8 cellular contexts compared by ENCODE assay signal in genomic region chr15:65869954-65870871, GRCh38. TPM values are rescaled to one million over a fixed set of nuclear protein-coding genes. Genes with fewer than 3 reads are reported as not detected.
A peak's percentile ranks its signal among the peaks of the same experiment; 100 is the strongest.
DNase-seq lines count a peak whose midpoint lies in the region; ATAC-seq and TF ChIP-seq lines count a peak whose summit lies in the region.

No MANE protein-coding gene starts in this region.

- H3K18ac ChIP-seq in trophoblast cell (ENCODE audit: low read length), result peak overlapping the region; percentile 93

- peak overlapping the region; percentile 64 for H2AK5ac ChIP-seq in trophoblast cell (ENCODE audit: low read length)

- peak overlapping the region; percentile 88 for H4K91ac ChIP-seq in trophoblast cell (ENCODE audit: low read depth, low read length)

- H3K9ac ChIP-seq in trophoblast cell (ENCODE audit: low read length), result peak overlapping the region; percentile 92

- peak overlapping the region; percentile 73 for H3K4me2 ChIP-seq in trophoblast cell (ENCODE audit: low read length)

- TF ChIP-seq POLR2A in heart left ventricle (IDR thresholded peaks at IDR 0.05), result no peak

- H2BK12ac ChIP-seq in trophoblast cell (ENCODE audit: low read length), result peak overlapping the region; percentile 17

- peak overlapping the region; percentile 92 to 99 for H3K4me3 ChIP-seq in CD4-positive, alpha-beta memory T cell (ENCODE audit: low read length in 2 of 2)
- H3K4me3 ChIP-seq in H7 (ENCODE audit: insufficient read depth, low read depth, low read length), result peak overlapping the region; percentile 92
- H3K4me3 ChIP-seq in heart left ventricle, result peak overlapping the region; percentile 70 to 98 (median 88)
- peak overlapping the region; percentile 91 for H3K4me3 ChIP-seq in trophoblast cell (ENCODE audit: low read depth, low read length)

- H3K4me3 Mint-ChIP-seq in CD4-positive, alpha-beta memory T cell, result peak overlapping the region; percentile 95 to 100 (median 98)
- peak overlapping the region; percentile 100 for H3K4me3 Mint-ChIP-seq in activated naive CD8-positive, alpha-beta T cell treated with anti-CD3 and anti-CD28 coated beads, Interleukin-2, amount 10 ng/mL, durations not matched to agents 7 days and 5 days

- no peaks in the 10 kb centered on the region for H3K27me3 ChIP-seq in CD4-positive, alpha-beta memory T cell (ENCODE audit: insufficient read depth, low read length)
- H3K27me3 ChIP-seq in H7 (ENCODE audit: control insufficient read depth, insufficient read depth, low read length) (no peaks in the 10 kb centered on the region), heart left ventricle (no peaks in the 10 kb centered on the region), trophoblast cell (ENCODE audit: insufficient read depth, low read length) (no peaks in the 10 kb centered on the region)

- no peaks in the 10 kb centered on the region for H3K36me3 ChIP-seq in CD4-positive, alpha-beta memory T cell (ENCODE audit: insufficient read depth, low read length)
- peaks cover 1% of the 10 kb centered on the region for H3K36me3 ChIP-seq in H7 (replicated peaks; ENCODE audit: control insufficient read depth, insufficient read depth, low read length)
- peaks cover 0 to 12% (median 6%) of the 10 kb centered on the region in 9 donors for H3K36me3 ChIP-seq in heart left ventricle
- peaks cover 5 to 8% of the 10 kb centered on the region in 2 experiments for H3K36me3 ChIP-seq in trophoblast cell (ENCODE audit: control insufficient read depth in 1 of 2, insufficient read depth in 2 of 2, low read length in 2 of 2)

- peak overlapping the region; percentile 87 for H4K8ac ChIP-seq in trophoblast cell (ENCODE audit: low read depth, low read length)

- peaks cover 40% of the 10 kb centered on the region for H3K4me1 ChIP-seq in CD4-positive, alpha-beta memory T cell (ENCODE audit: insufficient read depth, low read length)
- H3K4me1 ChIP-seq in heart left ventricle (peaks cover 0 to 42% (median 21%) of the 10 kb centered on the region in 12 donors), trophoblast cell (ENCODE audit: control insufficient read depth in 1 of 2, insufficient read depth in 2 of 2, low read length in 2 of 2) (peaks cover 2 to 3% of the 10 kb centered on the region in 2 experiments)

- peak overlapping the region; percentile 67 for H2BK120ac ChIP-seq in trophoblast cell (ENCODE audit: insufficient read depth, low read length, poor library complexity)

- H3K9me3 ChIP-seq in CD4-positive, alpha-beta memory T cell (ENCODE audit: control insufficient read depth in 1 of 2, low read length in 2 of 2), result no peaks in the 10 kb centered on the region
- H3K9me3 ChIP-seq in heart left ventricle (no peaks in the 10 kb centered on the region), trophoblast cell (ENCODE audit: insufficient read depth, low read depth, low read length) (no peaks in the 10 kb centered on the region)

- peak overlapping the region; percentile 32 for H2AFZ ChIP-seq in trophoblast cell (ENCODE audit: insufficient read depth, low read length, poor library complexity)

- peaks cover 0 to 8% (median 0%) of the 10 kb centered on the region in 8 donors for H3K9me3 Mint-ChIP-seq in CD4-positive, alpha-beta memory T cell
- H3K9me3 Mint-ChIP-seq in activated naive CD8-positive, alpha-beta T cell treated with anti-CD3 and anti-CD28 coated beads, Interleukin-2, amount 10 ng/mL, durations not matched to agents 7 days and 5 days, result no peaks in the 10 kb centered on the region

- peak overlapping the region; percentile 87 for H3K4ac ChIP-seq in trophoblast cell (ENCODE audit: low read depth, low read length)

- peaks cover 16% of the 10 kb centered on the region for H3K79me1 ChIP-seq in trophoblast cell (ENCODE audit: low read length)

- POLR2A ChIA-PET in CD4-positive, alpha-beta memory T cell (lab: Charles Lee; ENCODE audit: partially characterized antibody), result interaction anchor here (0.5 to 2.9 kb wide), 30 partner anchors 8 to 1518 kb away, joined by 3 to 41 read pairs (median 4); partner anchors contain the start of genes CLPX, DENND4A, DIS3L and DPP8
- POLR2A ChIA-PET in activated naive CD8-positive, alpha-beta T cell treated with anti-CD3 and anti-CD28 coated beads, Interleukin-2, amount 10 ng/mL, durations not matched to agents 7 days and 5 days (lab: Charles Lee), result interaction anchor here (0.7 to 3.2 kb wide), 15 partner anchors 8 to 485 kb away, joined by 3 to 28 read pairs (median 6); partner anchors contain the start of genes DENND4A, HACD3 and INTS14

- no peak overlapping the region for H3K23ac ChIP-seq in trophoblast cell (ENCODE audit: low read length)

- DNase-seq in CD4-positive, alpha-beta memory T cell, result peak in 3 of 5 donors; percentile 21 to 45 (median 21)
- DNase-seq in H7 (peak; percentile 25), NCI-H774 (lab: John Stamatoyannopoulos, UW) (peak; percentile 3), heart left ventricle (peak; percentile 56 to 67 (median 63)), trophoblast cell (peak; percentile 33 to 68), NCI-H187 (lab: John Stamatoyannopoulos, UW) (no peak)
- no peak for DNase-seq in activated naive CD8-positive, alpha-beta T cell treated with anti-CD3 and anti-CD28 coated beads, Interleukin-2, amount 10 ng/mL, durations not matched to agents 7 days and 5 days

- H3K27ac Mint-ChIP-seq in CD4-positive, alpha-beta memory T cell, result peak overlapping the region; percentile 98 to 100 (median 99)
- H3K27ac Mint-ChIP-seq in activated naive CD8-positive, alpha-beta T cell treated with anti-CD3 and anti-CD28 coated beads, Interleukin-2, amount 10 ng/mL, durations not matched to agents 7 days and 5 days, result peak overlapping the region; percentile 98

- CTCF ChIA-PET in CD4-positive, alpha-beta memory T cell (lab: Charles Lee; ENCODE audit: partially characterized antibody), result interaction anchor here (0.8 to 3.8 kb wide), 14 partner anchors 10 to 275 kb away, joined by 3 to 20 read pairs (median 6); partner anchors contain the start of genes DENND4A and INTS14

- intact Hi-C loops in CD4-positive, alpha-beta memory T cell (cut with micrococcal nuclease), result loop anchor here (1.0 to 10.0 kb wide), 7 partner anchors 19 to 737 kb away; partner anchors contain the start of genes DENND4A, DIS3L, DPP8 and INTS14
- intact Hi-C loops in heart left ventricle (cut with DNase I), result loop anchor here in 5 of 10 donors (1.0 to 5.0 kb wide), 6 partner anchors 37 to 259 kb away; partner anchors contain the start of genes DENND4A (in 3 of the 5) and INTS14 (in 1 of the 5)

- peaks cover 16% of the 10 kb centered on the region for H3K79me2 ChIP-seq in trophoblast cell (ENCODE audit: control insufficient read depth, insufficient read depth, low read length, poor library complexity)

- 1% methylated on average over 43 of the region's 43 CpGs for WGBS in heart left ventricle, 4 donors
- WGBS in trophoblast cell (ENCODE audit: extremely low coverage, insufficient coverage, insufficient read length), result no CpG with 5 or more reads among the region's 43 CpGs

- peak overlapping the region; percentile 76 for H4K12ac ChIP-seq in trophoblast cell (ENCODE audit: low read depth, low read length)

- H3K27ac ChIP-seq in CD4-positive, alpha-beta memory T cell (ENCODE audit: low read depth, low read length), result peak overlapping the region; percentile 89
- H3K27ac ChIP-seq in heart left ventricle (peak overlapping the region; percentile 86 to 97 (median 94)), trophoblast cell (ENCODE audit: low read depth, low read length) (peak overlapping the region; percentile 76)

- TF ChIP-seq CTCF in heart left ventricle (IDR thresholded peaks at IDR 0.05), result no peak

- peak overlapping the region; percentile 92 for H3K14ac ChIP-seq in trophoblast cell (ENCODE audit: low read length)

- H3K4me1 Mint-ChIP-seq in CD4-positive, alpha-beta memory T cell, result peaks cover 16 to 49% (median 29%) of the 10 kb centered on the region in 4 donors
- peaks cover 20% of the 10 kb centered on the region for H3K4me1 Mint-ChIP-seq in activated naive CD8-positive, alpha-beta T cell treated with anti-CD3 and anti-CD28 coated beads, Interleukin-2, amount 10 ng/mL, durations not matched to agents 7 days and 5 days

- peak overlapping the region; percentile 74 for H2BK5ac ChIP-seq in trophoblast cell (ENCODE audit: low read depth, low read length, poor library complexity)

- peaks cover 4 to 27% of the 10 kb centered on the region in 2 donors for H3K36me3 Mint-ChIP-seq in CD4-positive, alpha-beta memory T cell
- H3K36me3 Mint-ChIP-seq in activated naive CD8-positive, alpha-beta T cell treated with anti-CD3 and anti-CD28 coated beads, Interleukin-2, amount 10 ng/mL, durations not matched to agents 7 days and 5 days, result peaks cover 12% of the 10 kb centered on the region

- H3K27me3 Mint-ChIP-seq in CD4-positive, alpha-beta memory T cell, result peaks cover 0 to 5% of the 10 kb centered on the region in 2 donors
- peaks cover 3% of the 10 kb centered on the region for H3K27me3 Mint-ChIP-seq in activated naive CD8-positive, alpha-beta T cell treated with anti-CD3 and anti-CD28 coated beads, Interleukin-2, amount 10 ng/mL, durations not matched to agents 7 days and 5 days

- ATAC-seq in activated naive CD8-positive, alpha-beta T cell treated with anti-CD3 and anti-CD28 coated beads, Interleukin-2, amount 10 ng/mL, durations not matched to agents 7 days and 5 days (ENCODE audit: low read depth), result no peak
- peak; percentile 18 to 64 (median 44) for ATAC-seq in heart left ventricle
- ATAC-seq in HG03196 (IDR thresholded peaks at IDR 0.05; ENCODE audit: unreplicated experiment), result no peak

RNA-seq across cellular contexts. Expression of gene RAB11A, which starts 0.9 kb away (rescaled TPM):
- total RNA-seq in CD4-positive, alpha-beta memory T cell, result 10 to 100 TPM; 84.7 to 95.8 TPM
- 100 to 1,000 TPM; 247 to 265 TPM for polyA plus RNA-seq in CD4-positive, alpha-beta memory T cell
- 206 and 229 TPM in 2 replicates for total RNA-seq in H7 (2014; rRNA removed; shearing (Covaris generic))
- total RNA-seq in activated naive CD8-positive, alpha-beta T cell treated with anti-CD3 and anti-CD28 coated beads, Interleukin-2, amount 10 ng/mL, durations not matched to agents 7 days and 5 days, result 100 to 1,000 TPM; 141 to 151 TPM
- total RNA-seq in heart left ventricle, result 100 to 1,000 TPM; 149 to 212 (median 162) TPM
- 100 to 1,000 TPM in 1 of 2 donors, 10 to 100 TPM in 1; 50.3 to 307 TPM for polyA plus RNA-seq in heart left ventricle
- polyA plus RNA-seq in trophoblast cell (2013), result 679 and 691 TPM in 2 replicates

Comparison
In these comparisons a context has a peak if more than half of its experiments do, and no peak if none do; other contexts are left out.
1. DNase-seq: peak in CD4-positive, alpha-beta memory T cell (3 of 5), H7 (single experiment), NCI-H774 (single experiment), heart left ventricle (5 of 5) and trophoblast cell (2 of 2); none in activated naive CD8-positive, alpha-beta T cell treated with anti-CD3 and anti-CD28 coated beads, Interleukin-2, amount 10 ng/mL, durations not matched to agents 7 days and 5 days (single experiment) and NCI-H187 (0 of 2).
2. ATAC-seq: peak in heart left ventricle (4 of 4); none in activated naive CD8-positive, alpha-beta T cell treated with anti-CD3 and anti-CD28 coated beads, Interleukin-2, amount 10 ng/mL, durations not matched to agents 7 days and 5 days (single experiment) and HG03196 (single experiment).
3. Peak in every context shown above with its lines, with median percentiles within 50 percentile points of each other: H3K27ac ChIP-seq and H3K4me3 ChIP-seq.